ENCODE assay signal across 1 cellular context in the genomic region with DNA sequence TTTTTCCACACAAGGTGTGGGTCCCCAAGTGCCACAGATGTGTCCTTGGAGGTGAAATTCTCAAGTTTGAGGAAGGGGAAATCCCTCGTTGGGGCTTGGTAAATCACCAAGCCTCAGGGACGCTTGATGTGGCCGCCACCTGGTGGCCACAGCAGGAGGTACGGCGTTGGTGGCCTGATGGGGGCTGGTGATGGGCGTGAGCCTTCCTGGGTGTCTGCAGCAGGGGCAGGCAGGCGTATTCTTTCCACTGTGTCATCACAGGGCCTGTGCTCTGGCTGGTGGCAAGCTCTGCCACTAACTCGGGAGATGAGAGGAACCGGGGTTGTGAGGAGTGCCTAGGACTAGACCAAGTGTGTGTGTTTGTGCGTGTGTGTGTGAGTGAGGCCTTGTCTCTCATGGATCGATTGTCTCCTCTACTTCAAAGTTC.
TF ChIP-seq lines count a peak whose summit lies in the region.

No MANE protein-coding gene starts in this region.

TF ChIP-seq in HepG2, 621 proteins besides CTCF, POLR2A, EP300 and RAD21 (continued from another document and continues in another):
- TF ChIP-seq, protein P1, sequence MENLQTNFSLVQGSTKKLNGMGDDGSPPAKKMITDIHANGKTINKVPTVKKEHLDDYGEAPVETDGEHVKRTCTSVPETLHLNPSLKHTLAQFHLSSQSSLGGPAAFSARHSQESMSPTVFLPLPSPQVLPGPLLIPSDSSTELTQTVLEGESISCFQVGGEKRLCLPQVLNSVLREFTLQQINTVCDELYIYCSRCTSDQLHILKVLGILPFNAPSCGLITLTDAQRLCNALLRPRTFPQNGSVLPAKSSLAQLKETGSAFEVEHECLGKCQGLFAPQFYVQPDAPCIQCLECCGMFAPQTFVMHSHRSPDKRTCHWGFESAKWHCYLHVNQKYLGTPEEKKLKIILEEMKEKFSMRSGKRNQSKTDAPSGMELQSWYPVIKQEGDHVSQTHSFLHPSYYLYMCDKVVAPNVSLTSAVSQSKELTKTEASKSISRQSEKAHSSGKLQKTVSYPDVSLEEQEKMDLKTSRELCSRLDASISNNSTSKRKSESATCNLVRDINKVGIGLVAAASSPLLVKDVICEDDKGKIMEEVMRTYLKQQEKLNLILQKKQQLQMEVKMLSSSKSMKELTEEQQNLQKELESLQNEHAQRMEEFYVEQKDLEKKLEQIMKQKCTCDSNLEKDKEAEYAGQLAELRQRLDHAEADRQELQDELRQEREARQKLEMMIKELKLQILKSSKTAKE (CRISPR knock-in tag; IDR thresholded peaks at IDR 0.05; ENCODE audit: borderline replicate concordance), result no peak
- peak in 1 of 2 experiments; percentile 29; a peak in 1 of 4 replicates for TF ChIP-seq KLF16 (CRISPR knock-in tag; IDR thresholded peaks at IDR 0.05)
- TF ChIP-seq ZSCAN30 (CRISPR knock-in tag; IDR thresholded peaks at IDR 0.05), result no peak
- TF ChIP-seq ISL2 (CRISPR knock-in tag; IDR thresholded peaks at IDR 0.05), result no peak
- no peak for TF ChIP-seq POLR2AphosphoS2 (IDR thresholded peaks at IDR 0.05; ENCODE audit: low read depth, low read length)
- TF ChIP-seq MXI1 (IDR thresholded peaks at IDR 0.05; ENCODE audit: borderline replicate concordance, low read depth, low read length), result 0 out of 3 replicates have a peak, but pooled peaks have one; percentile 8
- no peak for TF ChIP-seq TBX3 (IDR thresholded peaks at IDR 0.05; ENCODE audit: borderline replicate concordance)
- TF ChIP-seq, protein P2, sequence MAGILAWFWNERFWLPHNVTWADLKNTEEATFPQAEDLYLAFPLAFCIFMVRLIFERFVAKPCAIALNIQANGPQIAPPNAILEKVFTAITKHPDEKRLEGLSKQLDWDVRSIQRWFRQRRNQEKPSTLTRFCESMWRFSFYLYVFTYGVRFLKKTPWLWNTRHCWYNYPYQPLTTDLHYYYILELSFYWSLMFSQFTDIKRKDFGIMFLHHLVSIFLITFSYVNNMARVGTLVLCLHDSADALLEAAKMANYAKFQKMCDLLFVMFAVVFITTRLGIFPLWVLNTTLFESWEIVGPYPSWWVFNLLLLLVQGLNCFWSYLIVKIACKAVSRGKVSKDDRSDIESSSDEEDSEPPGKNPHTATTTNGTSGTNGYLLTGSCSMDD (CRISPR knock-in tag; IDR thresholded peaks at IDR 0.05), result no peak
- no peak for TF ChIP-seq TAF1 (CRISPR knock-in tag; IDR thresholded peaks at IDR 0.05)
- TF ChIP-seq, protein P3, sequence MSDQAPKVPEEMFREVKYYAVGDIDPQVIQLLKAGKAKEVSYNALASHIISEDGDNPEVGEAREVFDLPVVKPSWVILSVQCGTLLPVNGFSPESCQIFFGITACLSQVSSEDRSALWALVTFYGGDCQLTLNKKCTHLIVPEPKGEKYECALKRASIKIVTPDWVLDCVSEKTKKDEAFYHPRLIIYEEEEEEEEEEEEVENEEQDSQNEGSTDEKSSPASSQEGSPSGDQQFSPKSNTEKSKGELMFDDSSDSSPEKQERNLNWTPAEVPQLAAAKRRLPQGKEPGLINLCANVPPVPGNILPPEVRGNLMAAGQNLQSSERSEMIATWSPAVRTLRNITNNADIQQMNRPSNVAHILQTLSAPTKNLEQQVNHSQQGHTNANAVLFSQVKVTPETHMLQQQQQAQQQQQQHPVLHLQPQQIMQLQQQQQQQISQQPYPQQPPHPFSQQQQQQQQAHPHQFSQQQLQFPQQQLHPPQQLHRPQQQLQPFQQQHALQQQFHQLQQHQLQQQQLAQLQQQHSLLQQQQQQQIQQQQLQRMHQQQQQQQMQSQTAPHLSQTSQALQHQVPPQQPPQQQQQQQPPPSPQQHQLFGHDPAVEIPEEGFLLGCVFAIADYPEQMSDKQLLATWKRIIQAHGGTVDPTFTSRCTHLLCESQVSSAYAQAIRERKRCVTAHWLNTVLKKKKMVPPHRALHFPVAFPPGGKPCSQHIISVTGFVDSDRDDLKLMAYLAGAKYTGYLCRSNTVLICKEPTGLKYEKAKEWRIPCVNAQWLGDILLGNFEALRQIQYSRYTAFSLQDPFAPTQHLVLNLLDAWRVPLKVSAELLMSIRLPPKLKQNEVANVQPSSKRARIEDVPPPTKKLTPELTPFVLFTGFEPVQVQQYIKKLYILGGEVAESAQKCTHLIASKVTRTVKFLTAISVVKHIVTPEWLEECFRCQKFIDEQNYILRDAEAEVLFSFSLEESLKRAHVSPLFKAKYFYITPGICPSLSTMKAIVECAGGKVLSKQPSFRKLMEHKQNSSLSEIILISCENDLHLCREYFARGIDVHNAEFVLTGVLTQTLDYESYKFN (CRISPR knock-in tag; conservative IDR thresholded peaks at IDR 0.05), result 0 out of 2 replicates have a peak, but pooled peaks have one; percentile 42
- TF ChIP-seq, protein P4, sequence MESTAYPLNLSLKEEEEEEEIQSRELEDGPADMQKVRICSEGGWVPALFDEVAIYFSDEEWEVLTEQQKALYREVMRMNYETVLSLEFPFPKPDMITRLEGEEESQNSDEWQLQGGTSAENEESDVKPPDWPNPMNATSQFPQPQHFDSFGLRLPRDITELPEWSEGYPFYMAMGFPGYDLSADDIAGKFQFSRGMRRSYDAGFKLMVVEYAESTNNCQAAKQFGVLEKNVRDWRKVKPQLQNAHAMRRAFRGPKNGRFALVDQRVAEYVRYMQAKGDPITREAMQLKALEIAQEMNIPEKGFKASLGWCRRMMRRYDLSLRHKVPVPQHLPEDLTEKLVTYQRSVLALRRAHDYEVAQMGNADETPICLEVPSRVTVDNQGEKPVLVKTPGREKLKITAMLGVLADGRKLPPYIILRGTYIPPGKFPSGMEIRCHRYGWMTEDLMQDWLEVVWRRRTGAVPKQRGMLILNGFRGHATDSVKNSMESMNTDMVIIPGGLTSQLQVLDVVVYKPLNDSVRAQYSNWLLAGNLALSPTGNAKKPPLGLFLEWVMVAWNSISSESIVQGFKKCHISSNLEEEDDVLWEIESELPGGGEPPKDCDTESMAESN (CRISPR knock-in tag; conservative IDR thresholded peaks at IDR 0.05), result 0 out of 2 replicates have a peak, but pooled peaks have one; percentile 47
- TF ChIP-seq, protein P5, sequence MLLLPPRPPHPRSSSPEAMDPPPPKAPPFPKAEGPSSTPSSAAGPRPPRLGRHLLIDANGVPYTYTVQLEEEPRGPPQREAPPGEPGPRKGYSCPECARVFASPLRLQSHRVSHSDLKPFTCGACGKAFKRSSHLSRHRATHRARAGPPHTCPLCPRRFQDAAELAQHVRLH (CRISPR knock-in tag; IDR thresholded peaks at IDR 0.05; ENCODE audit: borderline replicate concordance, low read depth), result 0 out of 2 replicates have a peak, but pooled peaks have one; percentile 58
- TF ChIP-seq NR2F6 (IDR thresholded peaks at IDR 0.05), result no peak
- TF ChIP-seq NR2F6 (CRISPR knock-in tag; IDR thresholded peaks at IDR 0.05), result no peak
- TF ChIP-seq RXRB (CRISPR knock-in tag; IDR thresholded peaks at IDR 0.05; ENCODE audit: borderline replicate concordance), result peak; percentile 53; the same call in 1 of the 2 replicates
- TF ChIP-seq, protein P6, sequence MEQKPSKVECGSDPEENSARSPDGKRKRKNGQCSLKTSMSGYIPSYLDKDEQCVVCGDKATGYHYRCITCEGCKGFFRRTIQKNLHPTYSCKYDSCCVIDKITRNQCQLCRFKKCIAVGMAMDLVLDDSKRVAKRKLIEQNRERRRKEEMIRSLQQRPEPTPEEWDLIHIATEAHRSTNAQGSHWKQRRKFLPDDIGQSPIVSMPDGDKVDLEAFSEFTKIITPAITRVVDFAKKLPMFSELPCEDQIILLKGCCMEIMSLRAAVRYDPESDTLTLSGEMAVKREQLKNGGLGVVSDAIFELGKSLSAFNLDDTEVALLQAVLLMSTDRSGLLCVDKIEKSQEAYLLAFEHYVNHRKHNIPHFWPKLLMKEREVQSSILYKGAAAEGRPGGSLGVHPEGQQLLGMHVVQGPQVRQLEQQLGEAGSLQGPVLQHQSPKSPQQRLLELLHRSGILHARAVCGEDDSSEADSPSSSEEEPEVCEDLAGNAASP (CRISPR knock-in tag; IDR thresholded peaks at IDR 0.05; ENCODE audit: borderline replicate concordance), result peak; percentile 53; the same call in 1 of the 2 replicates
- TF ChIP-seq NONO (IDR thresholded peaks at IDR 0.05), result no peak
- 0 out of 2 replicates have a peak, but pooled peaks have one; percentile 40 for TF ChIP-seq NONO (CRISPR knock-in tag; conservative IDR thresholded peaks at IDR 0.05)
- TF ChIP-seq, protein P7, sequence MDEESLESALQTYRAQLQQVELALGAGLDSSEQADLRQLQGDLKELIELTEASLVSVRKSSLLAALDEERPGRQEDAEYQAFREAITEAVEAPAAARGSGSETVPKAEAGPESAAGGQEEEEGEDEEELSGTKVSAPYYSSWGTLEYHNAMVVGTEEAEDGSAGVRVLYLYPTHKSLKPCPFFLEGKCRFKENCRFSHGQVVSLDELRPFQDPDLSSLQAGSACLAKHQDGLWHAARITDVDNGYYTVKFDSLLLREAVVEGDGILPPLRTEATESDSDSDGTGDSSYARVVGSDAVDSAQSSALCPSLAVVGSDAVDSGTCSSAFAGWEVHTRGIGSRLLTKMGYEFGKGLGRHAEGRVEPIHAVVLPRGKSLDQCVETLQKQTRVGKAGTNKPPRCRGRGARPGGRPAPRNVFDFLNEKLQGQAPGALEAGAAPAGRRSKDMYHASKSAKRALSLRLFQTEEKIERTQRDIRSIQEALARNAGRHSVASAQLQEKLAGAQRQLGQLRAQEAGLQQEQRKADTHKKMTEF (CRISPR knock-in tag; IDR thresholded peaks at IDR 0.05), result 0 out of 2 replicates have a peak, but pooled peaks have one; percentile 47
- TF ChIP-seq HOXA5 (CRISPR knock-in tag; IDR thresholded peaks at IDR 0.05), result no peak
- TF ChIP-seq, protein P8, sequence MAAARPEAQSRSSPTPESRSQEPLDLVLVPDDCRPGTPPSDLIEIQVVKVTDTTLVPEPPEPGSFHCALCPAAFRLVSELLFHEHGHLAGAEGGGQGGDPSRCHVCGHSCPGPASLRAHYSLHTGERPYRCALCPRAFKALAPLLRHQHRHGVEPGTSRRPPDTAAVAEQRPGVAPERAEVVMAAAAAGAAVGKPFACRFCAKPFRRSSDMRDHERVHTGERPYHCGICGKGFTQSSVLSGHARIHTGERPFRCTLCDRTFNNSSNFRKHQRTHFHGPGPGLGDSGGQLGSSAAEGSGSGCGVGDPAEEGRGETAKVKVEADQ (CRISPR knock-in tag; IDR thresholded peaks at IDR 0.05; ENCODE audit: borderline replicate concordance), result no peak
- TF ChIP-seq ZFP82 (CRISPR knock-in tag; IDR thresholded peaks at IDR 0.05; ENCODE audit: borderline replicate concordance), result no peak
- no peak for TF ChIP-seq RFX5 (IDR thresholded peaks at IDR 0.05; ENCODE audit: low read depth, low read length)
- TF ChIP-seq, protein P9, sequence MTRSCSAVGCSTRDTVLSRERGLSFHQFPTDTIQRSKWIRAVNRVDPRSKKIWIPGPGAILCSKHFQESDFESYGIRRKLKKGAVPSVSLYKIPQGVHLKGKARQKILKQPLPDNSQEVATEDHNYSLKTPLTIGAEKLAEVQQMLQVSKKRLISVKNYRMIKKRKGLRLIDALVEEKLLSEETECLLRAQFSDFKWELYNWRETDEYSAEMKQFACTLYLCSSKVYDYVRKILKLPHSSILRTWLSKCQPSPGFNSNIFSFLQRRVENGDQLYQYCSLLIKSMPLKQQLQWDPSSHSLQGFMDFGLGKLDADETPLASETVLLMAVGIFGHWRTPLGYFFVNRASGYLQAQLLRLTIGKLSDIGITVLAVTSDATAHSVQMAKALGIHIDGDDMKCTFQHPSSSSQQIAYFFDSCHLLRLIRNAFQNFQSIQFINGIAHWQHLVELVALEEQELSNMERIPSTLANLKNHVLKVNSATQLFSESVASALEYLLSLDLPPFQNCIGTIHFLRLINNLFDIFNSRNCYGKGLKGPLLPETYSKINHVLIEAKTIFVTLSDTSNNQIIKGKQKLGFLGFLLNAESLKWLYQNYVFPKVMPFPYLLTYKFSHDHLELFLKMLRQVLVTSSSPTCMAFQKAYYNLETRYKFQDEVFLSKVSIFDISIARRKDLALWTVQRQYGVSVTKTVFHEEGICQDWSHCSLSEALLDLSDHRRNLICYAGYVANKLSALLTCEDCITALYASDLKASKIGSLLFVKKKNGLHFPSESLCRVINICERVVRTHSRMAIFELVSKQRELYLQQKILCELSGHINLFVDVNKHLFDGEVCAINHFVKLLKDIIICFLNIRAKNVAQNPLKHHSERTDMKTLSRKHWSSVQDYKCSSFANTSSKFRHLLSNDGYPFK (CRISPR knock-in tag; IDR thresholded peaks at IDR 0.05; ENCODE audit: borderline replicate concordance), result no peak
- TF ChIP-seq SALL1 (CRISPR knock-in tag; IDR thresholded peaks at IDR 0.05), result peak; percentile 70
- no peak for TF ChIP-seq EHMT2 (IDR thresholded peaks at IDR 0.05; ENCODE audit: borderline replicate concordance, low read depth, low read length)
- no peak for TF ChIP-seq ZNF878 (CRISPR knock-in tag; IDR thresholded peaks at IDR 0.05)
- no peak; the same call in 1 of the 2 replicates for TF ChIP-seq BORCS8-MEF2B (CRISPR knock-in tag; IDR thresholded peaks at IDR 0.05)
- no peak; the same call in 1 of the 2 replicates for TF ChIP-seq ZNF766 (CRISPR knock-in tag; IDR thresholded peaks at IDR 0.05; ENCODE audit: borderline replicate concordance)
- no peak for TF ChIP-seq DMAP1 (CRISPR knock-in tag; IDR thresholded peaks at IDR 0.05)
- TF ChIP-seq, protein P10, sequence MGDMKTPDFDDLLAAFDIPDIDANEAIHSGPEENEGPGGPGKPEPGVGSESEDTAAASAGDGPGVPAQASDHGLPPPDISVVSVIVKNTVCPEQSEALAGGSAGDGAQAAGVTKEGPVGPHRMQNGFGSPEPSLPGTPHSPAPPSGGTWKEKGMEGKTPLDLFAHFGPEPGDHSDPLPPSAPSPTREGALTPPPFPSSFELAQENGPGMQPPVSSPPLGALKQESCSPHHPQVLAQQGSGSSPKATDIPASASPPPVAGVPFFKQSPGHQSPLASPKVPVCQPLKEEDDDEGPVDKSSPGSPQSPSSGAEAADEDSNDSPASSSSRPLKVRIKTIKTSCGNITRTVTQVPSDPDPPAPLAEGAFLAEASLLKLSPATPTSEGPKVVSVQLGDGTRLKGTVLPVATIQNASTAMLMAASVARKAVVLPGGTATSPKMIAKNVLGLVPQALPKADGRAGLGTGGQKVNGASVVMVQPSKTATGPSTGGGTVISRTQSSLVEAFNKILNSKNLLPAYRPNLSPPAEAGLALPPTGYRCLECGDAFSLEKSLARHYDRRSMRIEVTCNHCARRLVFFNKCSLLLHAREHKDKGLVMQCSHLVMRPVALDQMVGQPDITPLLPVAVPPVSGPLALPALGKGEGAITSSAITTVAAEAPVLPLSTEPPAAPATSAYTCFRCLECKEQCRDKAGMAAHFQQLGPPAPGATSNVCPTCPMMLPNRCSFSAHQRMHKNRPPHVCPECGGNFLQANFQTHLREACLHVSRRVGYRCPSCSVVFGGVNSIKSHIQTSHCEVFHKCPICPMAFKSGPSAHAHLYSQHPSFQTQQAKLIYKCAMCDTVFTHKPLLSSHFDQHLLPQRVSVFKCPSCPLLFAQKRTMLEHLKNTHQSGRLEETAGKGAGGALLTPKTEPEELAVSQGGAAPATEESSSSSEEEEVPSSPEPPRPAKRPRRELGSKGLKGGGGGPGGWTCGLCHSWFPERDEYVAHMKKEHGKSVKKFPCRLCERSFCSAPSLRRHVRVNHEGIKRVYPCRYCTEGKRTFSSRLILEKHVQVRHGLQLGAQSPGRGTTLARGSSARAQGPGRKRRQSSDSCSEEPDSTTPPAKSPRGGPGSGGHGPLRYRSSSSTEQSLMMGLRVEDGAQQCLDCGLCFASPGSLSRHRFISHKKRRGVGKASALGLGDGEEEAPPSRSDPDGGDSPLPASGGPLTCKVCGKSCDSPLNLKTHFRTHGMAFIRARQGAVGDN (CRISPR knock-in tag; IDR thresholded peaks at IDR 0.05), result peak; percentile 80
- TF ChIP-seq SMC3 (IDR thresholded peaks at IDR 0.05; ENCODE audit: low read length), result peak; percentile 84
- TF ChIP-seq ZMYM3 (CRISPR knock-in tag; IDR thresholded peaks at IDR 0.05), result 0 out of 2 replicates have a peak, but pooled peaks have one; percentile 12
- no peak for TF ChIP-seq ZSCAN12 (CRISPR knock-in tag; IDR thresholded peaks at IDR 0.05)
- TF ChIP-seq PHF5A (CRISPR knock-in tag; IDR thresholded peaks at IDR 0.05; ENCODE audit: low read depth, unreplicated experiment), result peak; percentile 34
- TF ChIP-seq ZNF12 (CRISPR knock-in tag; IDR thresholded peaks at IDR 0.05), result no peak
- no peak for TF ChIP-seq ZNF33B (CRISPR knock-in tag; IDR thresholded peaks at IDR 0.05)
- no peak for TF ChIP-seq GTF2F1 (IDR thresholded peaks at IDR 0.05; ENCODE audit: low read length)
- no peak for TF ChIP-seq POLR2AphosphoS5 (IDR thresholded peaks at IDR 0.05; ENCODE audit: low read depth, low read length)
